Comparison of ENCODE assay signal across 1 cellular context in the genomic region with DNA sequence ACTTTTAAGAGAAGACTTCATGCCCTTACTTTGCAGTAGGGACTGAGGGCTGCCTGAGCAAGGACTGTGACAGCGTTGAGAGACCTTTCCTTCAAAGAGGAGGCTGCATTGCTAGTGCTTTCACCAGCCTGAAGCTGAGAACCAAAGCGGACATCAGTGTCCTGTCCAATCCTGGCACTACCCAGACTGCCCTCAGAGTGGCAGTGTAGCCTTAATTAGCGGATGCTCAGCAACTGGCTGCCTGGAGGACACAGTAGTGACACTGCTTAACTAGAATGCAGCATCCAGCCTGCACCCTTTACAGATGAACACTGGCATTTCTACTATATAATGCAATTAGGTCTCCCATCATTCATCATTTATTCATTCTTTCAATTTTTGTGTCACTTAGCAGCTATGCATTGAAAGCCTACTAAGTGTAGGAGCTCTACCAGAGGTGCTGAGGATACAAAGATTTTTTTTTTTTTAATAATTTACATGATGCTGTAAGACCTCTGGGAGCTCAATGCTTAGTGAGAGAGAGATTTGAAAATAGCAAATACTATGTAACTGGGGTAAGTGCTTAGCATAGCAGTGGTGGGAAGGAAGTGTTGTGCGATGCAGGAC.
TF ChIP-seq lines count a peak whose summit lies in the region.

No MANE protein-coding gene starts in this region.

TF ChIP-seq in IMR-90, 13 proteins besides CTCF, POLR2A, EP300 and RAD21:
- TF ChIP-seq MXI1 (IDR thresholded peaks at IDR 0.05; ENCODE audit: borderline replicate concordance, low read depth, low read length) (no peak), ELK1 (IDR thresholded peaks at IDR 0.05; ENCODE audit: borderline replicate concordance, low read depth, low read length) (no peak), MAZ (IDR thresholded peaks at IDR 0.05; ENCODE audit: borderline replicate concordance, low read depth, low read length) (no peak), RFX5 (IDR thresholded peaks at IDR 0.05; ENCODE audit: low read depth, low read length) (no peak), RCOR1 (IDR thresholded peaks at IDR 0.05; ENCODE audit: insufficient replicate concordance, low read length) (no peak), SMC3 (IDR thresholded peaks at IDR 0.05; ENCODE audit: low read depth, low read length) (peak; percentile 86), NFE2L2 (IDR thresholded peaks at IDR 0.05; ENCODE audit: low read depth, low read length) (no peak)
- TF ChIP-seq, protein P1, sequence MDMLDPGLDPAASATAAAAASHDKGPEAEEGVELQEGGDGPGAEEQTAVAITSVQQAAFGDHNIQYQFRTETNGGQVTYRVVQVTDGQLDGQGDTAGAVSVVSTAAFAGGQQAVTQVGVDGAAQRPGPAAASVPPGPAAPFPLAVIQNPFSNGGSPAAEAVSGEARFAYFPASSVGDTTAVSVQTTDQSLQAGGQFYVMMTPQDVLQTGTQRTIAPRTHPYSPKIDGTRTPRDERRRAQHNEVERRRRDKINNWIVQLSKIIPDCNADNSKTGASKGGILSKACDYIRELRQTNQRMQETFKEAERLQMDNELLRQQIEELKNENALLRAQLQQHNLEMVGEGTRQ (IDR thresholded peaks at IDR 0.05; ENCODE audit: low read depth, low read length) = no peak
